In the genomic region with DNA sequence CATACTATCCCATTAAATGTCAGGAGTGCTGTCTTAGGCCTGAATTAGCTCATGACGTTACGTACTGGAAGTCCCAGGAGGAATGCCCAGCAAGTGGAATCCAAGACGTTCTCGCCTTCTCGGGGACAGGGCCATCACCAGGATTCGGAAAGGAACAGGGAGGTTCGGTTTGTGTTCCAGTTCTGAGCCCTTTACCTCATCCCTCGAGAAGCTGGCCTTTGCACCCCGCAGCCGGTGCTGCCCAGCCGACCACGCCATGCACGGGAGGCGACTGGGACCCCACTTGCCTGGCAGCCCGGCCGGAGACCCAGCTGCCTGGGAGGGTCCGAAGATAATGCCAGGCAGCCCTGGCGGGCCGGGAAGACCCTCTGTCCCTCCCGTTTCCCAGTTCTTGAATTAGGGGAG, we compare ENCODE assay signal across 9 cellular contexts. TPM values are rescaled to one million over a fixed set of nuclear protein-coding genes. Genes with fewer than 3 reads are reported as not detected.
DNase-seq lines count a peak whose midpoint lies in the region; ATAC-seq, FAIRE-seq and TF ChIP-seq lines count a peak whose summit lies in the region.
"Had no signal": no experiment of that assay in that cellular context is flagged by ENCODE, and none has a peak within 500 bp of the region (broad histone marks: within the 10 kb centered on the region; RNA-seq: fewer than 3 reads in every experiment).

No MANE protein-coding gene starts in this region.

- CTCF ChIA-PET in HEK293 (lab: Yijun Ruan, JAX) = interaction anchor here (0.5 to 1.8 kb wide), 3 partner anchors 67 to 85 kb away, joined by 3 to 8 read pairs (median 3); no protein-coding TSS in a partner anchor

- peaks cover 6% of the 10 kb centered on the region for H3F3A ChIP-seq in smooth muscle cell (ENCODE audit: low read depth)

- POLR2A ChIA-PET in HEK293 (lab: Yijun Ruan, JAX) = interaction anchor here (0.7 to 1.3 kb wide), 2 partner anchors 11 to 31 kb away, joined by 4 to 7 read pairs; no protein-coding TSS in a partner anchor

- H3K9me3 ChIP-seq in HEK293 (ENCODE audit: control insufficient read depth, insufficient read depth, low read depth, low read length) (no peaks in the 10 kb centered on the region), keratinocyte (ENCODE audit: control insufficient read depth, low read depth, low read length) (no peaks in the 10 kb centered on the region), smooth muscle cell (replicated peaks; ENCODE audit: low read depth) (no peaks in the 10 kb centered on the region)

- peak overlapping the region; percentile 96 for H3K9ac ChIP-seq in keratinocyte (ENCODE audit: control insufficient read depth, extremely low read depth, insufficient read depth, low read length)
- no peak overlapping the region for H3K9ac ChIP-seq in smooth muscle cell (ENCODE audit: low read depth)

- no peaks in the 10 kb centered on the region for H3K9me1 ChIP-seq in keratinocyte (ENCODE audit: control insufficient read depth, extremely low read depth, insufficient read depth, low read length)

- 67% methylated on average over 20 of the region's 20 CpGs for WGBS in smooth muscle cell (ENCODE audit: low lambda C conversion rate)

- H3K27ac Mint-ChIP-seq in effector memory CD8-positive, alpha-beta T cell = no peak overlapping the region

- H3K4me1 ChIP-seq in HEK293 (ENCODE audit: control insufficient read depth, insufficient read depth, low read length) (peaks cover 4% of the 10 kb centered on the region), keratinocyte (ENCODE audit: control insufficient read depth, extremely low read depth, insufficient read depth, low read length) (peaks cover 30% of the 10 kb centered on the region), smooth muscle cell (ENCODE audit: low read depth) (peaks cover 17% of the 10 kb centered on the region)

- H2AFZ ChIP-seq in keratinocyte (ENCODE audit: control insufficient read depth, low read length) = no peak overlapping the region
- peak overlapping the region; percentile 77 for H2AFZ ChIP-seq in smooth muscle cell (ENCODE audit: low read depth)

- peaks cover under 1% of the 10 kb centered on the region for H4K20me1 ChIP-seq in keratinocyte (ENCODE audit: control insufficient read depth, extremely low read depth, insufficient read depth, low read length)
- peaks cover 20% of the 10 kb centered on the region for H4K20me1 ChIP-seq in smooth muscle cell (ENCODE audit: low read depth)

- H3K9me3 Mint-ChIP-seq in effector memory CD8-positive, alpha-beta T cell = no peaks in the 10 kb centered on the region

- no peaks in the 10 kb centered on the region for H3K36me3 ChIP-seq in HEK293 (ENCODE audit: control insufficient read depth in 2 of 2, insufficient read depth in 1 of 2, low read length in 2 of 2)
- no peaks in the 10 kb centered on the region for H3K36me3 ChIP-seq in brain microvascular endothelial cell (replicated peaks)
- peaks cover 0 to under 1% of the 10 kb centered on the region in 2 experiments for H3K36me3 ChIP-seq in keratinocyte (ENCODE audit: control insufficient read depth in 2 of 2, extremely low read depth in 1 of 2, insufficient read depth in 2 of 2, low read length in 2 of 2)
- H3K36me3 ChIP-seq in smooth muscle cell (ENCODE audit: low read depth) = no peaks in the 10 kb centered on the region

- H3K4me3 ChIP-seq in HEK293 (ENCODE audit: low read depth, low read length) (no peak overlapping the region), brain microvascular endothelial cell (ENCODE audit: low read depth, low read length) (peak overlapping the region; percentile 80), keratinocyte (ENCODE audit: control insufficient read depth in 2 of 3, extremely low read depth in 1 of 3, insufficient read depth in 2 of 3, low read depth in 1 of 3, low read length in 3 of 3) (peak overlapping the region in 1 of 3 experiments; percentile 96), smooth muscle cell (peak overlapping the region; percentile 91)

- no peak for ATAC-seq in HG03378 (IDR thresholded peaks at IDR 0.05; ENCODE audit: unreplicated experiment)
- ATAC-seq in effector memory CD8-positive, alpha-beta T cell (replicated peaks) = no peak

- peaks cover 0 to 4% of the 10 kb centered on the region in 2 donors for H3K4me1 Mint-ChIP-seq in effector memory CD8-positive, alpha-beta T cell (ENCODE audit: low read depth in 2 of 2)

- H3K4me3 Mint-ChIP-seq in effector memory CD8-positive, alpha-beta T cell = peak overlapping the region in 1 of 2 donors; percentile 40

- DNase-seq in brain microvascular endothelial cell (no peak), keratinocyte (ENCODE audit: low read depth, low spot score) (no peak), smooth muscle cell (lab: John Stamatoyannopoulos, UW; ENCODE audit: unreplicated experiment) (no peak), GDM1 (lab: John Stamatoyannopoulos, UW) (no peak), NCI-H2227 treated with DMSO at 0.1 percent for 48 hours (lab: John Stamatoyannopoulos, UW) (no peak)
- no peak for DNase-seq in effector memory CD8-positive, alpha-beta T cell

- FAIRE-seq in keratinocyte (lab: Jason Lieb, UNC) = no peak

- in situ Hi-C loops in brain microvascular endothelial cell (cut with HindIII; ENCODE audit: low pct_ligation_motif_present, low sequenced_read_pairs) = no loop called here

- H3K4me2 ChIP-seq in keratinocyte (ENCODE audit: control insufficient read depth, extremely low read depth, insufficient read depth, low read depth, low read length) = peak overlapping the region; percentile 95
- peak overlapping the region; percentile 99 for H3K4me2 ChIP-seq in smooth muscle cell

- peaks cover 4% of the 10 kb centered on the region for H3K36me3 Mint-ChIP-seq in effector memory CD8-positive, alpha-beta T cell (ENCODE audit: insufficient read depth)

- H3K27me3 Mint-ChIP-seq in effector memory CD8-positive, alpha-beta T cell = peaks cover 63 to 78% of the 10 kb centered on the region in 2 donors

- dilution Hi-C loops in keratinocyte (cut with MboI; ENCODE audit: extremely low pct_ligation_motif_present, low sequenced_read_pairs) = no loop called here

- TF ChIP-seq CTCF in HEK293 (tag by site-specific recombination; IDR thresholded peaks at IDR 0.05) (no peak), brain microvascular endothelial cell (IDR thresholded peaks at IDR 0.05; ENCODE audit: low read depth, low read length, missing control alignments) (no peak), keratinocyte (optimal IDR thresholded peaks at IDR 0.05 in 1 of 3, IDR thresholded peaks at IDR 0.05 in 1 of 3, conservative IDR thresholded peaks at IDR 0.05 in 1 of 3; ENCODE audit: extremely low read depth in 1 of 3, insufficient read depth in 2 of 3, low read length in 3 of 3) (no peak), smooth muscle cell (IDR thresholded peaks at IDR 0.05; ENCODE audit: borderline replicate concordance, insufficient read depth, poor library complexity, severe bottlenecking) (no peak)

- H3K79me2 ChIP-seq in keratinocyte (ENCODE audit: control insufficient read depth, insufficient read depth, low read length) (peaks cover 37% of the 10 kb centered on the region), smooth muscle cell (ENCODE audit: low read depth) (peaks cover 34% of the 10 kb centered on the region)

- peak overlapping the region; percentile 77; the same call in 1 of the 2 replicates for H3K27ac ChIP-seq in HEK293 (ENCODE audit: extremely low read depth, low read depth, low read length)
- no peak overlapping the region for H3K27ac ChIP-seq in brain microvascular endothelial cell
- no peak overlapping the region for H3K27ac ChIP-seq in keratinocyte (ENCODE audit: control insufficient read depth, insufficient read depth, low read length)
- H3K27ac ChIP-seq in smooth muscle cell (ENCODE audit: low read depth) = no peak overlapping the region
- H3K27ac ChIP-seq: HL-60 had no signal

- H3K27me3 ChIP-seq in brain microvascular endothelial cell (replicated peaks) (no peaks in the 10 kb centered on the region), keratinocyte (ENCODE audit: control insufficient read depth, extremely low read depth, insufficient read depth, low read length) (no peaks in the 10 kb centered on the region), smooth muscle cell (ENCODE audit: low read depth) (no peaks in the 10 kb centered on the region)

TF ChIP-seq in HEK293, 187 proteins besides CTCF, POLR2A, EP300 and RAD21:
- no peak for TF ChIP-seq ZSCAN30 (tag by site-specific recombination; IDR thresholded peaks at IDR 0.05)
- peak; percentile 22; the same call in 1 of the 2 replicates for TF ChIP-seq ZNF600 (tag by site-specific recombination; IDR thresholded peaks at IDR 0.05)
TF ChIP-seq in HEK293: peak in this region for 1.

RNA-seq across cellular contexts. Expression of gene CHST3, which starts 0.8 kb away (rescaled TPM):
- polyA plus RNA-seq in keratinocyte = 12.0 to 12.4 TPM (median 12.3 TPM) in 3 replicates
- 3.6 TPM for polyA plus RNA-seq in keratinocyte (2011; ENCODE audit: low read depth)
- polyA plus RNA-seq in keratinocyte (2011; cell fraction: cytosol; rRNA removed) = 7.5 and 7.8 TPM in 2 replicates
- 29.9 and 32.6 TPM in 2 replicates for polyA plus RNA-seq in keratinocyte (2011; cell fraction: nucleus; rRNA removed)
- polyA plus RNA-seq in keratinocyte (2012; ENCODE audit: low replicate concordance) = 5.8 and 14.6 TPM in 2 replicates
- polyA minus RNA-seq in keratinocyte = 17.8 to 29.2 TPM (median 23.1 TPM) in 3 replicates
- polyA minus RNA-seq in keratinocyte (2011; cell fraction: cytosol; rRNA and poly(A)+ RNA removed) = 13.4 TPM
- polyA minus RNA-seq in keratinocyte (2011; cell fraction: nucleus; rRNA and poly(A)+ RNA removed) = 34.8 and 43.4 TPM in 2 replicates
- 10.6 and 13.6 TPM in 2 replicates for total RNA-seq in smooth muscle cell
- polyA plus RNA-seq in smooth muscle cell = 7.0 and 8.5 TPM in 2 replicates
